Comparison of ENCODE assay signal across 14 cellular contexts in the genomic region with DNA sequence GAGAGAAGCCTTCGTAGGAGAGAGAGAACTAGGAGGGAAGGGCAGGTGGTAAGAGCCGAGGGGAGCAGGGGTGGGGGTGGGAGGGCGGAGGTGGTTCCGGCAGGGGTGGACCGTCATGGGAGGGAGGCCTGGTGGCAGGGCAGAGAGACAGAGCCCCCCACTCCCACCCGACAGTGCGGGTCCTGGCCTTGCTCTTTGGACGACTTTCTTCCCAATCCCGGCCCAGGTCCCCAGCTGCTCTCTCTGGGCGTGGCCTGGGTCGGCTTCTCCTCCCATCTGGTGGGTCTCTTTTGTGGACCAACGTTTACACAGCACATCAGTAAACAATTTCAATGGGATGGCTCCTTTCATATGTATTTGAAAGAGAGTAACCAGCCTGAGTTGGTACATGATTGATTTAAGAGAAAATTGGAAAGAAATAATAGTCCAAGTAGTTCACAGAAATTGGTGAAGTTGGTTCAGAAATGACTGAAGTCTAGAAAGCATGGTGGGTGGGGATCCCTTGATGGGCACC. TPM values are rescaled to one million over a fixed set of nuclear protein-coding genes. Genes with fewer than 3 reads are reported as not detected.
DNase-seq lines count a peak whose midpoint lies in the region; ATAC-seq and TF ChIP-seq lines count a peak whose summit lies in the region.
"Had no signal": no experiment of that assay in that cellular context is flagged by ENCODE, and none has a peak within 500 bp of the region (broad histone marks: within the 10 kb centered on the region; RNA-seq: fewer than 3 reads in every experiment).

No MANE protein-coding gene starts in this region.

- TF ChIP-seq CTCF in RWPE2 (IDR thresholded peaks at IDR 0.05; ENCODE audit: poor library complexity, severe bottlenecking) (no peak), WERI-Rb-1 (IDR thresholded peaks at IDR 0.05; ENCODE audit: low read depth, low read length) (no peak)

- peaks cover 10% of the 10 kb centered on the region for H3K4me1 Mint-ChIP-seq in stimulated activated naive CD8-positive, alpha-beta T cell treated with anti-CD3 and anti-CD28 coated beads, Interleukin-15, amount 100 ng/mL, for 72 hours
- H3K4me1 Mint-ChIP-seq in activated T-helper 17 cell treated with anti-CD3 and anti-CD28 coated beads, Interleukin-2, amount 50 U/mL, for 72 hours: no peaks in the 10 kb centered on the region

- DNase-seq in stimulated activated naive CD8-positive, alpha-beta T cell treated with anti-CD3 and anti-CD28 coated beads, Interleukin-15, amount 100 ng/mL, for 72 hours: no peak
- DNase-seq in stimulated activated naive CD8-positive, alpha-beta T cell treated with anti-CD3 and anti-CD28 coated beads, Interleukin-15, Interleukin-2, amounts not matched to agents 100 U/mL and 50 U/mL, for 24 hours: no peak
- DNase-seq in RWPE2 (ENCODE audit: low spot score): no peak
- DNase-seq in stimulated activated CD4-positive, alpha-beta T cell treated with anti-CD3 and anti-CD28 coated beads, Interleukin-12 subunit alpha, Interleukin-12 subunit beta, amount 100 ng/mL, for 4 hours: no peak
- DNase-seq in substantia nigra (lab: John Stamatoyannopoulos, UW): no peak
- DNase-seq in WERI-Rb-1: no peak
- DNase-seq: activated CD8-positive, alpha-beta memory T cell treated with anti-CD3 and anti-CD28 coated beads for 24 hours; activated effector memory CD4-positive, alpha-beta T cell treated with anti-CD3 and anti-CD28 coated beads, Interleukin-2, amount 50 U/mL, for 16 hours; cortex of kidney had no signal

- no peak overlapping the region for H3K9ac ChIP-seq in muscle layer of colon (ENCODE audit: low read length)

- H3K27me3 ChIP-seq in RWPE2 (ENCODE audit: insufficient read depth, poor library complexity, severe bottlenecking): no peaks in the 10 kb centered on the region
- H3K27me3 ChIP-seq in muscle layer of colon (ENCODE audit: control insufficient read depth in 1 of 2, insufficient read depth in 2 of 2, low read length in 2 of 2): no peaks in the 10 kb centered on the region
- no peaks in the 10 kb centered on the region for H3K27me3 ChIP-seq in WERI-Rb-1 (ENCODE audit: insufficient read depth, low read depth, severe bottlenecking)

- no peak for ATAC-seq in stimulated activated naive CD8-positive, alpha-beta T cell treated with anti-CD3 and anti-CD28 coated beads, Interleukin-15, amount 100 ng/mL, for 72 hours
- ATAC-seq in stimulated activated naive CD8-positive, alpha-beta T cell treated with anti-CD3 and anti-CD28 coated beads, Interleukin-15, Interleukin-2, amounts not matched to agents 100 U/mL and 50 U/mL, for 24 hours: no peak
- no peak for ATAC-seq in RWPE2 (ENCODE audit: low read depth)
- ATAC-seq in activated T-helper 17 cell treated with anti-CD3 and anti-CD28 coated beads, Interleukin-2, amount 50 U/mL, for 72 hours (replicated peaks): no peak

- no peaks in the 10 kb centered on the region for H3K9me3 Mint-ChIP-seq in stimulated activated naive CD8-positive, alpha-beta T cell treated with anti-CD3 and anti-CD28 coated beads, Interleukin-15, amount 100 ng/mL, for 72 hours
- no peaks in the 10 kb centered on the region for H3K9me3 Mint-ChIP-seq in activated T-helper 17 cell treated with anti-CD3 and anti-CD28 coated beads, Interleukin-2, amount 50 U/mL, for 72 hours

- H3K36me3 ChIP-seq in RWPE2 (ENCODE audit: low read depth) (peaks cover 27% of the 10 kb centered on the region), muscle layer of colon (ENCODE audit: insufficient read depth, low read length) (peaks cover 86% of the 10 kb centered on the region), WERI-Rb-1 (no peaks in the 10 kb centered on the region; the same call in 1 of the 2 replicates)

- no peaks in the 10 kb centered on the region for H3K27me3 Mint-ChIP-seq in stimulated activated naive CD8-positive, alpha-beta T cell treated with anti-CD3 and anti-CD28 coated beads, Interleukin-15, amount 100 ng/mL, for 72 hours
- H3K27me3 Mint-ChIP-seq in activated T-helper 17 cell treated with anti-CD3 and anti-CD28 coated beads, Interleukin-2, amount 50 U/mL, for 72 hours: peaks cover 4% of the 10 kb centered on the region

- no peaks in the 10 kb centered on the region for H3K36me3 Mint-ChIP-seq in activated T-helper 17 cell treated with anti-CD3 and anti-CD28 coated beads, Interleukin-2, amount 50 U/mL, for 72 hours (ENCODE audit: low read depth)

- peak overlapping the region; percentile 3 to 88 for H3K27ac Mint-ChIP-seq in stimulated activated naive CD8-positive, alpha-beta T cell treated with anti-CD3 and anti-CD28 coated beads, Interleukin-15, amount 100 ng/mL, for 72 hours
- no peak overlapping the region for H3K27ac Mint-ChIP-seq in activated T-helper 17 cell treated with anti-CD3 and anti-CD28 coated beads, Interleukin-2, amount 50 U/mL, for 72 hours

- H3K4me3 ChIP-seq in RWPE2 (ENCODE audit: severe bottlenecking) (no peak overlapping the region), muscle layer of colon (ENCODE audit: low read depth in 1 of 2, low read length in 2 of 2) (no peak overlapping the region), WERI-Rb-1 (ENCODE audit: low read depth, low read length) (no peak overlapping the region)
- H3K4me3 ChIP-seq: skin epidermis had no signal

- H3K4me1 ChIP-seq in RWPE2 (ENCODE audit: insufficient read depth, poor library complexity, severe bottlenecking): peaks cover 26% of the 10 kb centered on the region
- peaks cover 21% of the 10 kb centered on the region for H3K4me1 ChIP-seq in muscle layer of colon (ENCODE audit: insufficient read depth, low read length)

- H3K9me3 ChIP-seq in RWPE2 (ENCODE audit: severe bottlenecking) (no peaks in the 10 kb centered on the region), muscle layer of colon (ENCODE audit: low read length) (no peaks in the 10 kb centered on the region), WERI-Rb-1 (ENCODE audit: severe bottlenecking) (no peaks in the 10 kb centered on the region)

- peak overlapping the region; percentile 43 for H3K27ac ChIP-seq in RWPE2 (ENCODE audit: poor library complexity, severe bottlenecking)
- peak overlapping the region; percentile 71 for H3K27ac ChIP-seq in muscle layer of colon (ENCODE audit: low read depth, low read length)
- H3K27ac ChIP-seq in substantia nigra (ENCODE audit: low read depth, low read length, poor library complexity, severe bottlenecking): no peak overlapping the region
- no peak overlapping the region for H3K27ac ChIP-seq in WERI-Rb-1

- no peak overlapping the region for H3K4me3 Mint-ChIP-seq in stimulated activated naive CD8-positive, alpha-beta T cell treated with anti-CD3 and anti-CD28 coated beads, Interleukin-15, amount 100 ng/mL, for 72 hours
- no peak overlapping the region for H3K4me3 Mint-ChIP-seq in activated T-helper 17 cell treated with anti-CD3 and anti-CD28 coated beads, Interleukin-2, amount 50 U/mL, for 72 hours

RNA-seq across cellular contexts. Expression of gene LDLRAD2, which starts 56.9 kb away (rescaled TPM):
- not detected for total RNA-seq in activated T-helper 17 cell treated with anti-CD3 and anti-CD28 coated beads, Interleukin-2, amount 50 U/mL, for 72 hours
- total RNA-seq: IMR-90, occipital lobe had no signal

Comparison
In these comparisons a context has a peak if more than half of its experiments do, and no peak if none do; other contexts are left out.
1. H3K27ac ChIP-seq: peak in RWPE2 (single experiment) and muscle layer of colon (single experiment); none in substantia nigra (single experiment) and WERI-Rb-1 (single experiment).